27 cellular contexts compared by ENCODE assay signal in the genomic region with DNA sequence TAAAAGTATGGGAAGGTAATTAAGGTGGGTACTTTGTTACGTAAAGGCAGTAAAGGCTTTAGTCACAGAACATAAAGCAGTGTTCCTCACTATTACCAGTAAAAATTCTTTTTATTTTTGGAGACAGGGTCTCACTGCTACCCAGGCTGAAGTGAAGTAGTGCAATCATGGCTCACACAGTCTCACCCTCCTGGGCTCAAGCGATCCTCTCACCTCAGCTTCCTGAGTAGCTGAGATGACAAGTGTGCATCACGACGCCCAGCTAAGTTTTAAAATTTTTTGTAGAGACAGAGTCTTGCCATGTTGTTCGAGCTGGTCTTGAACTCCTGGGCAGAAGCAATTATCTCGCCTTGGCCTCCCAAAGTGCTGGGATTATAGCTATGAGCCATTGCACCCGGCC.
DNase-seq lines count a peak whose midpoint lies in the region; ATAC-seq and TF ChIP-seq lines count a peak whose summit lies in the region.
"Had no signal": no experiment of that assay in that cellular context is flagged by ENCODE, and none has a peak within 500 bp of the region (broad histone marks: within the 10 kb centered on the region; RNA-seq: fewer than 3 reads in every experiment).

No MANE protein-coding gene starts in this region.

- H3K9me3 Mint-ChIP-seq in CD4-positive, alpha-beta T cell, result no peaks in the 10 kb centered on the region
- H3K9me3 Mint-ChIP-seq in IgD-negative memory B cell, result no peaks in the 10 kb centered on the region
- H3K9me3 Mint-ChIP-seq in immature natural killer cell, result no peaks in the 10 kb centered on the region
- no peaks in the 10 kb centered on the region for H3K9me3 Mint-ChIP-seq in stimulated activated memory B cell treated with anti-CD40 and anti-IgM and Interleukin-4, amounts not matched to agents 10 μg/mL and 1 μg/mL and 100 μg/mL, for 72 hours
- H3K9me3 Mint-ChIP-seq: CD8-positive, alpha-beta memory T cell had no signal

- no peak overlapping the region for H3K27ac ChIP-seq in CD4-positive, alpha-beta T cell (ENCODE audit: low read depth, low read length)
- no peak overlapping the region for H3K27ac ChIP-seq in ascending aorta
- H3K27ac ChIP-seq: A549, PC-9, SJCRH30 had no signal

- peaks cover 20% of the 10 kb centered on the region for H3K36me3 Mint-ChIP-seq in CD4-positive, alpha-beta T cell (ENCODE audit: low read depth)
- peaks cover 9% of the 10 kb centered on the region for H3K36me3 Mint-ChIP-seq in IgD-negative memory B cell
- H3K36me3 Mint-ChIP-seq in immature natural killer cell, result no peaks in the 10 kb centered on the region
- H3K36me3 Mint-ChIP-seq in stimulated activated memory B cell treated with anti-CD40 and anti-IgM and Interleukin-4, amounts not matched to agents 10 μg/mL and 1 μg/mL and 100 μg/mL, for 72 hours, result peaks cover 29% of the 10 kb centered on the region

- no peak for TF ChIP-seq CTCF in CD4-positive, alpha-beta T cell (IDR thresholded peaks at IDR 0.05)
- no peak for TF ChIP-seq CTCF in ascending aorta (IDR thresholded peaks at IDR 0.05)

- no peak for ATAC-seq in CD4-positive, alpha-beta T cell (ENCODE audit: poor library complexity)
- no peak for ATAC-seq in stimulated activated memory B cell treated with anti-CD40 and anti-IgM and Interleukin-4, amounts not matched to agents 10 μg/mL and 1 μg/mL and 100 μg/mL, for 72 hours
- ATAC-seq: A549, GM12878, Right ventricle myocardium inferior had no signal

- CTCF ChIA-PET in CD4-positive, alpha-beta T cell (lab: Charles Lee), result no interaction called here

- H3K4me3 Mint-ChIP-seq in CD4-positive, alpha-beta T cell, result no peak overlapping the region
- peak overlapping the region in 1 of 4 donors; percentile 53 for H3K4me3 Mint-ChIP-seq in IgD-negative memory B cell
- peak overlapping the region; percentile 4 to 61 (median 33) for H3K4me3 Mint-ChIP-seq in immature natural killer cell
- no peak overlapping the region for H3K4me3 Mint-ChIP-seq in stimulated activated memory B cell treated with anti-CD40 and anti-IgM and Interleukin-4, amounts not matched to agents 10 μg/mL and 1 μg/mL and 100 μg/mL, for 72 hours

- H3K36me3 ChIP-seq in ascending aorta, result no peaks in the 10 kb centered on the region

- intact Hi-C loops in CD4-positive, alpha-beta T cell (cut with DNase I, micrococcal nuclease), result no loop called here
- intact Hi-C loops in ascending aorta (cut with DNase I), result no loop called here

- H3K27ac Mint-ChIP-seq in CD4-positive, alpha-beta T cell, result peak overlapping the region; percentile 4
- peak overlapping the region; percentile 52 to 76 (median 65) for H3K27ac Mint-ChIP-seq in IgD-negative memory B cell
- peak overlapping the region in 3 of 6 donors; percentile 5 to 77 (median 31) for H3K27ac Mint-ChIP-seq in immature natural killer cell
- H3K27ac Mint-ChIP-seq in stimulated activated memory B cell treated with anti-CD40 and anti-IgM and Interleukin-4, amounts not matched to agents 10 μg/mL and 1 μg/mL and 100 μg/mL, for 72 hours, result peak overlapping the region; percentile 46

- peaks cover 5 to 32% of the 10 kb centered on the region in 2 donors for H3K4me1 ChIP-seq in ascending aorta
- H3K4me1 ChIP-seq: A549, SJCRH30 had no signal

- no peaks in the 10 kb centered on the region for H3K9me3 ChIP-seq in CD4-positive, alpha-beta T cell (ENCODE audit: control insufficient read depth, low read length)
- H3K9me3 ChIP-seq in ascending aorta, result no peaks in the 10 kb centered on the region
- H3K9me3 ChIP-seq: A549, SJCRH30 had no signal

- POLR2A ChIA-PET in CD4-positive, alpha-beta T cell (lab: Charles Lee), result interaction anchor here (0.7 kb wide), 1 partner anchor 9 kb away, joined by 4 read pairs; no protein-coding TSS in a partner anchor

- DNase-seq in CD4-positive, alpha-beta T cell, result no peak
- DNase-seq in immature natural killer cell (no peak), ascending aorta (ENCODE audit: low spot score in 2 of 2) (no peak), H4 (ENCODE audit: low spot score) (no peak), cerebellum (ENCODE audit: low spot score) (no peak)
- DNase-seq: AML-193; C1 segment of cervical spinal cord; CD8-positive, alpha-beta memory T cell; DMS 273 treated with DMSO at 0.1 percent for 48 hours; DMS79; EL; GDM1; H7; KBM-7; MV-4-11; NCI-H1105 treated with DMSO at 0.1 percent for 48 hours; NCI-H146; NCI-H1930; NCI-H2107; NCI-H526 treated with DMSO at 0.1 percent for 48 hours; PC-9; SJCRH30 had no signal

- no peaks in the 10 kb centered on the region for H3K27me3 Mint-ChIP-seq in CD4-positive, alpha-beta T cell
- no peaks in the 10 kb centered on the region for H3K27me3 Mint-ChIP-seq in IgD-negative memory B cell
- peaks cover 0 to 4% (median 0%) of the 10 kb centered on the region in 3 donors for H3K27me3 Mint-ChIP-seq in immature natural killer cell (ENCODE audit: low read depth in 3 of 3)
- no peaks in the 10 kb centered on the region for H3K27me3 Mint-ChIP-seq in stimulated activated memory B cell treated with anti-CD40 and anti-IgM and Interleukin-4, amounts not matched to agents 10 μg/mL and 1 μg/mL and 100 μg/mL, for 72 hours
- H3K27me3 Mint-ChIP-seq: CD8-positive, alpha-beta memory T cell had no signal

- no peaks in the 10 kb centered on the region for H3K27me3 ChIP-seq in CD4-positive, alpha-beta T cell (ENCODE audit: control insufficient read depth, insufficient read depth, low read length)
- H3K27me3 ChIP-seq in ascending aorta, result no peaks in the 10 kb centered on the region
- H3K27me3 ChIP-seq: SJCRH30 had no signal

- H3K4me1 Mint-ChIP-seq in CD4-positive, alpha-beta T cell (ENCODE audit: low read depth), result peaks cover 76% of the 10 kb centered on the region
- H3K4me1 Mint-ChIP-seq in IgD-negative memory B cell (peaks cover 43 to 58% (median 57%) of the 10 kb centered on the region in 3 donors), immature natural killer cell (peaks cover 93 to 97% of the 10 kb centered on the region in 2 donors)
- H3K4me1 Mint-ChIP-seq in stimulated activated memory B cell treated with anti-CD40 and anti-IgM and Interleukin-4, amounts not matched to agents 10 μg/mL and 1 μg/mL and 100 μg/mL, for 72 hours, result peaks cover 85% of the 10 kb centered on the region

- no peak overlapping the region for H3K4me3 ChIP-seq in ascending aorta
- H3K4me3 ChIP-seq: A549, GM12878, PC-9, SJCRH30 had no signal

Comparison
In these comparisons a context has a peak if more than half of its experiments do, and no peak if none do; other contexts are left out.
1. H3K4me3 Mint-ChIP-seq: peak in immature natural killer cell (5 of 5); none in CD4-positive, alpha-beta T cell (single experiment) and stimulated activated memory B cell treated with anti-CD40 and anti-IgM and Interleukin-4, amounts not matched to agents 10 μg/mL and 1 μg/mL and 100 μg/mL, for 72 hours (single experiment).